Comparison of ENCODE assay signal across 8 cellular contexts in the genomic region with DNA sequence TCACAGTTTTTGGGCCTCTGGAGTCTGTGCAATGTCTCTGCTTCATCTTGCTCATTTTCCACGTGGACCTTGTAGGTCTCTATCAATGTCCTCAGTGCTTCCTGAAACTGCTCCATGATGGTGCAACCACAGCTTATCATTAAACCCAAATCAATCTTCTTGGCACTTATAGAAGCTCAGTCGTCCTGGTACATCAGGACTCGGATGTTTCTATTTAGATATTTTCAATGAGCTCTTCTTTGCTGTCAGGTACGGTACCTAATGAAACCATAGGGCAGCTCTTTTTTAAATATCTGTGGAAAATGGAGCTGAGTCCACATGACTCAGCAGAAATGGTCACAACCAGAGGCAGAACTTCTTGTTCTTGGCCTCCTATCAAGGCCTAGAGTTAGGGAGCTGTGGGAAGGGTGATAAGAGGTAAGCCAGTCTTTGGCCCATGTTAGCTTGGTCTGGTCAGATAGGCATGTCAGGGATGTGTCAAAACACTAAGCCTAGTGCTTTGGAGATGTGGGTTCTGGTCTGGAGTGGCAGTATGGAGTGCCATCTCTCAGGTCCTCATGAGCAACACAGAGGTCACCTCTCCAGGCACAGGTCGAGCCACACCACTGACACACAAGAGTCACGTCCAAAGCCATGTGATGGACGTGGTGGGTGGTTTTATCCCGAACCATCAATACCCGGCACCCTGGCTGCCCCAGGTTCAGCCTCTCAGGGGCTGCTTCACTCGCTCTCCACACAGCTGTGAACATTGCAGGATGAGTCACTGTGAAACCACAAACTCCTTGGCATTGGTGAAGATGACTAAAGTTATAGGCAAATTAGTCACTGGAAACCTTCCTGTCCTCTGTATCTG.
DNase-seq lines count a peak whose midpoint lies in the region; FAIRE-seq and TF ChIP-seq lines count a peak whose summit lies in the region.

No MANE protein-coding gene starts in this region.

- H3K9me3 ChIP-seq in GM23248 (ENCODE audit: low read depth): no peaks in the 10 kb centered on the region
- H3K9me3 ChIP-seq in effector memory CD4-positive, alpha-beta T cell (ENCODE audit: control insufficient read depth, low read length): no peaks in the 10 kb centered on the region
- H3K9me3 ChIP-seq in osteoblast (ENCODE audit: low read depth, low read length): no peaks in the 10 kb centered on the region

- DNase-seq in GDM1 (lab: John Stamatoyannopoulos, UW): peak; percentile 49
- peak; percentile 98 for DNase-seq in GM23248
- DNase-seq in Kasumi-1 (lab: John Stamatoyannopoulos, UW): peak; percentile 95
- DNase-seq in activated CD4-positive, alpha-beta T cell treated with anti-CD3 and anti-CD28 coated beads for 48 hours: peak; percentile 78
- DNase-seq in effector memory CD4-positive, alpha-beta T cell: peak in 2 of 3 donors; percentile 5 to 14
- DNase-seq in osteoblast (ENCODE audit: insufficient read length, low spot score, missing footprints): peak; percentile 91
- DNase-seq in urothelium cell line (ENCODE audit: low spot score): peak; percentile 88
- DNase-seq in NCI-H446 treated with DMSO at 0.1 percent for 48 hours (lab: John Stamatoyannopoulos, UW): no peak

- H3K79me2 ChIP-seq in GM23248 (ENCODE audit: insufficient read depth) (no peaks in the 10 kb centered on the region), osteoblast (ENCODE audit: insufficient read depth, low read length) (no peaks in the 10 kb centered on the region)

- no peaks in the 10 kb centered on the region for H3K9me2 ChIP-seq in GM23248 (ENCODE audit: insufficient read depth)

- in situ Hi-C loops in GM23248 (cut with MboI): no loop called here

- H3F3A ChIP-seq in GM23248 (ENCODE audit: insufficient read depth): peaks cover 34% of the 10 kb centered on the region

- H2AFZ ChIP-seq in GM23248 (peak overlapping the region; percentile 24; the same call in 1 of the 2 replicates), osteoblast (ENCODE audit: low read length) (peak overlapping the region; percentile 28)

- H3K4me2 ChIP-seq in GM23248 (ENCODE audit: unreplicated experiment) (peak overlapping the region; percentile 44), osteoblast (ENCODE audit: insufficient read depth, low read length) (peak overlapping the region; percentile 71)

- no peaks in the 10 kb centered on the region for H3K36me3 ChIP-seq in GM23248 (ENCODE audit: low read depth)
- H3K36me3 ChIP-seq in effector memory CD4-positive, alpha-beta T cell (ENCODE audit: control insufficient read depth, insufficient read depth, low read length): no peaks in the 10 kb centered on the region
- no peaks in the 10 kb centered on the region for H3K36me3 ChIP-seq in osteoblast (ENCODE audit: insufficient read depth, low read length)

- WGBS in GM23248 (ENCODE audit: low coverage in 1 of 2, low lambda C conversion rate in 2 of 2, missing lambda C conversion rate in 2 of 2), 2 experiments: 32 to 33% methylated on average over 10 of the region's 10 CpGs

- peak overlapping the region; percentile 61 for H3K9ac ChIP-seq in GM23248

- FAIRE-seq in urothelium cell line (lab: Jason Lieb, UNC): no peak

- H3K4me1 ChIP-seq in GM23248 (ENCODE audit: insufficient read depth): peaks cover 32% of the 10 kb centered on the region
- H3K4me1 ChIP-seq in effector memory CD4-positive, alpha-beta T cell (ENCODE audit: control insufficient read depth, insufficient read depth, low read length, poor library complexity, severe bottlenecking): no peaks in the 10 kb centered on the region
- H3K4me1 ChIP-seq in osteoblast (ENCODE audit: insufficient read depth, low read length): peaks cover 37% of the 10 kb centered on the region

- H3K4me3 ChIP-seq in GM23248: no peak overlapping the region
- no peak overlapping the region for H3K4me3 ChIP-seq in effector memory CD4-positive, alpha-beta T cell (ENCODE audit: insufficient read depth, low read depth, low read length, poor library complexity, severe bottlenecking)
- peak overlapping the region; percentile 26 for H3K4me3 ChIP-seq in osteoblast (ENCODE audit: insufficient read depth, low read length)

- H4K20me1 ChIP-seq in GM23248 (ENCODE audit: insufficient read depth) (no peaks in the 10 kb centered on the region), osteoblast (ENCODE audit: insufficient read depth, low read length) (no peaks in the 10 kb centered on the region)

- H3K27me3 ChIP-seq in GM23248 (replicated peaks; ENCODE audit: insufficient read depth) (no peaks in the 10 kb centered on the region), osteoblast (ENCODE audit: insufficient read depth, low read length) (no peaks in the 10 kb centered on the region)
- no peaks in the 10 kb centered on the region for H3K27me3 ChIP-seq in effector memory CD4-positive, alpha-beta T cell (replicated peaks; ENCODE audit: control insufficient read depth, insufficient read depth, low read length, poor library complexity, severe bottlenecking)

- TF ChIP-seq CTCF in osteoblast (IDR thresholded peaks at IDR 0.05; ENCODE audit: extremely low read depth, low read depth, low read length): no peak

- H3K27ac ChIP-seq in GM23248: peak overlapping the region; percentile 88
- no peak overlapping the region for H3K27ac ChIP-seq in effector memory CD4-positive, alpha-beta T cell (ENCODE audit: insufficient read depth, low read length, poor library complexity, severe bottlenecking)
- peak overlapping the region; percentile 88 for H3K27ac ChIP-seq in osteoblast (ENCODE audit: low read depth, low read length)
